ENCODE assay signal across 8 cellular contexts in genomic region chrX:46446727-46447378, GRCh38.
DNase-seq lines count a peak whose midpoint lies in the region; TF ChIP-seq lines count a peak whose summit lies in the region.

No MANE protein-coding gene starts in this region.

- H3K27me3 ChIP-seq in MM.1S (replicated peaks; ENCODE audit: insufficient read depth, low read length), result no peaks in the 10 kb centered on the region
- no peaks in the 10 kb centered on the region for H3K27me3 ChIP-seq in osteoblast (ENCODE audit: insufficient read depth, low read length)
- no peaks in the 10 kb centered on the region for H3K27me3 ChIP-seq in testis

- intact Hi-C loops in testis (cut with DNase I; ENCODE audit: low total_unique reads), result no loop called here

- H4K20me1 ChIP-seq in MM.1S (ENCODE audit: insufficient read depth, low read length) (no peaks in the 10 kb centered on the region), osteoblast (ENCODE audit: insufficient read depth, low read length) (no peaks in the 10 kb centered on the region)

- 0% methylated on average over 21 of the region's 51 CpGs; no CpG with 5 or more reads in 1 of the 2 donors for WGBS in testis, 2 donors

- no peaks in the 10 kb centered on the region for H3K9me2 ChIP-seq in MM.1S (replicated peaks; ENCODE audit: insufficient read depth, low read length)

- TF ChIP-seq CTCF in MM.1S (IDR thresholded peaks at IDR 0.05; ENCODE audit: low read length) (no peak), glutamatergic neuron (IDR thresholded peaks at IDR 0.05; ENCODE audit: partially characterized antibody, unreplicated experiment) (no peak), osteoblast (IDR thresholded peaks at IDR 0.05; ENCODE audit: extremely low read depth, low read depth, low read length) (no peak), testis (IDR thresholded peaks at IDR 0.05) (no peak)

- H2AFZ ChIP-seq in MM.1S (ENCODE audit: low read length) (peak overlapping the region; percentile 99), osteoblast (ENCODE audit: low read length) (peak overlapping the region; percentile 95)

- H3K36me3 ChIP-seq in MM.1S (replicated peaks; ENCODE audit: insufficient read depth, low read length), result no peaks in the 10 kb centered on the region
- peaks cover 3% of the 10 kb centered on the region; the same call in 1 of the 2 replicates for H3K36me3 ChIP-seq in SK-N-MC (ENCODE audit: insufficient read depth, low read length)
- H3K36me3 ChIP-seq in osteoblast (ENCODE audit: insufficient read depth, low read length), result peaks cover 15% of the 10 kb centered on the region
- H3K36me3 ChIP-seq in testis (ENCODE audit: low read depth, missing control alignments), result no peaks in the 10 kb centered on the region

- H3K27ac ChIP-seq in MM.1S (ENCODE audit: low read length) (peak overlapping the region; percentile 17; the same call in 1 of the 2 replicates), SK-N-MC (0 out of 2 replicates have a peak overlapping the region, but pooled peaks have one; percentile 68), osteoblast (ENCODE audit: low read depth, low read length) (peak overlapping the region; percentile 84), testis (peak overlapping the region; percentile 77 to 79)

- H3K4me1 Mint-ChIP-seq in activated naive CD4-positive, alpha-beta T cell treated with anti-CD3 and anti-CD28 coated beads, Interleukin-2, amount 50 U/mL, for 24 hours, result peaks cover 15% of the 10 kb centered on the region
- no peaks in the 10 kb centered on the region for H3K4me1 Mint-ChIP-seq in glutamatergic neuron (ENCODE audit: low read depth, unreplicated experiment)

- H3K9me3 ChIP-seq in MM.1S (replicated peaks; ENCODE audit: insufficient read depth, low read length) (no peaks in the 10 kb centered on the region), SK-N-MC (ENCODE audit: low read depth, low read length) (no peaks in the 10 kb centered on the region), osteoblast (ENCODE audit: low read depth, low read length) (no peaks in the 10 kb centered on the region), testis (no peaks in the 10 kb centered on the region)

- DNase-seq in GM03348 (ENCODE audit: low spot score), result peak; percentile 95
- DNase-seq in HCEC 1CT, result peak; percentile 71
- peak; percentile 78 for DNase-seq in MM.1S
- no peak for DNase-seq in SK-N-MC (ENCODE audit: low read depth, low spot score)
- DNase-seq in glutamatergic neuron, result peak; percentile 91
- DNase-seq in osteoblast (ENCODE audit: insufficient read length, low spot score, missing footprints), result peak; percentile 85
- peak; percentile 84 for DNase-seq in testis

- peaks cover 2% of the 10 kb centered on the region for H3K36me3 Mint-ChIP-seq in activated naive CD4-positive, alpha-beta T cell treated with anti-CD3 and anti-CD28 coated beads, Interleukin-2, amount 50 U/mL, for 24 hours
- no peaks in the 10 kb centered on the region for H3K36me3 Mint-ChIP-seq in glutamatergic neuron (ENCODE audit: unreplicated experiment)

- peaks cover 9% of the 10 kb centered on the region for H3K4me1 ChIP-seq in MM.1S (ENCODE audit: low read length)
- H3K4me1 ChIP-seq in osteoblast (ENCODE audit: insufficient read depth, low read length), result peaks cover 14% of the 10 kb centered on the region
- H3K4me1 ChIP-seq in testis, result no peaks in the 10 kb centered on the region

- H3K4me3 Mint-ChIP-seq in activated naive CD4-positive, alpha-beta T cell treated with anti-CD3 and anti-CD28 coated beads, Interleukin-2, amount 50 U/mL, for 24 hours, result peak overlapping the region; percentile 86
- H3K4me3 Mint-ChIP-seq in glutamatergic neuron (ENCODE audit: unreplicated experiment), result peak overlapping the region; percentile 86

- no peaks in the 10 kb centered on the region for H3F3A ChIP-seq in MM.1S (ENCODE audit: insufficient read depth, low read length)

- no peaks in the 10 kb centered on the region for H3K27me3 Mint-ChIP-seq in activated naive CD4-positive, alpha-beta T cell treated with anti-CD3 and anti-CD28 coated beads, Interleukin-2, amount 50 U/mL, for 24 hours
- no peaks in the 10 kb centered on the region for H3K27me3 Mint-ChIP-seq in glutamatergic neuron (ENCODE audit: unreplicated experiment)

- H3K9ac ChIP-seq in MM.1S (ENCODE audit: low read length), result peak overlapping the region; percentile 77
- H3K9ac ChIP-seq in SK-N-MC (ENCODE audit: insufficient read length), result peak overlapping the region; percentile 94

- H3K27ac Mint-ChIP-seq in activated naive CD4-positive, alpha-beta T cell treated with anti-CD3 and anti-CD28 coated beads, Interleukin-2, amount 50 U/mL, for 24 hours, result peak overlapping the region; percentile 96
- H3K27ac Mint-ChIP-seq in glutamatergic neuron (ENCODE audit: unreplicated experiment), result peak overlapping the region; percentile 90

- peak overlapping the region; percentile 84 for H3K4me3 ChIP-seq in MM.1S (ENCODE audit: low read length)
- H3K4me3 ChIP-seq in SK-N-MC, result peak overlapping the region; percentile 90
- peak overlapping the region; percentile 81 for H3K4me3 ChIP-seq in osteoblast (ENCODE audit: insufficient read depth, low read length)
- H3K4me3 ChIP-seq in testis, result peak overlapping the region; percentile 68 to 80

- peaks cover 13% of the 10 kb centered on the region for H3K79me2 ChIP-seq in MM.1S (ENCODE audit: low read length)
- peaks cover 14% of the 10 kb centered on the region for H3K79me2 ChIP-seq in osteoblast (ENCODE audit: insufficient read depth, low read length)

- no peaks in the 10 kb centered on the region for H3K9me3 Mint-ChIP-seq in activated naive CD4-positive, alpha-beta T cell treated with anti-CD3 and anti-CD28 coated beads, Interleukin-2, amount 50 U/mL, for 24 hours
- no peaks in the 10 kb centered on the region for H3K9me3 Mint-ChIP-seq in glutamatergic neuron (ENCODE audit: unreplicated experiment)

- TF ChIP-seq POLR2A in testis (IDR thresholded peaks at IDR 0.05), result no peak

- peak overlapping the region; percentile 77 for H3K4me2 ChIP-seq in MM.1S (ENCODE audit: low read depth, low read length)
- H3K4me2 ChIP-seq in osteoblast (ENCODE audit: insufficient read depth, low read length), result peak overlapping the region; percentile 88

Comparison
In these comparisons a context has a peak if more than half of its experiments do, and no peak if none do; other contexts are left out.
1. H3K27ac ChIP-seq: peak in every context shown above with its lines; median percentile 84 in osteoblast; 78 in testis; 68 in SK-N-MC; 17 in MM.1S.